1 cellular context compared by ENCODE assay signal in the genomic region with DNA sequence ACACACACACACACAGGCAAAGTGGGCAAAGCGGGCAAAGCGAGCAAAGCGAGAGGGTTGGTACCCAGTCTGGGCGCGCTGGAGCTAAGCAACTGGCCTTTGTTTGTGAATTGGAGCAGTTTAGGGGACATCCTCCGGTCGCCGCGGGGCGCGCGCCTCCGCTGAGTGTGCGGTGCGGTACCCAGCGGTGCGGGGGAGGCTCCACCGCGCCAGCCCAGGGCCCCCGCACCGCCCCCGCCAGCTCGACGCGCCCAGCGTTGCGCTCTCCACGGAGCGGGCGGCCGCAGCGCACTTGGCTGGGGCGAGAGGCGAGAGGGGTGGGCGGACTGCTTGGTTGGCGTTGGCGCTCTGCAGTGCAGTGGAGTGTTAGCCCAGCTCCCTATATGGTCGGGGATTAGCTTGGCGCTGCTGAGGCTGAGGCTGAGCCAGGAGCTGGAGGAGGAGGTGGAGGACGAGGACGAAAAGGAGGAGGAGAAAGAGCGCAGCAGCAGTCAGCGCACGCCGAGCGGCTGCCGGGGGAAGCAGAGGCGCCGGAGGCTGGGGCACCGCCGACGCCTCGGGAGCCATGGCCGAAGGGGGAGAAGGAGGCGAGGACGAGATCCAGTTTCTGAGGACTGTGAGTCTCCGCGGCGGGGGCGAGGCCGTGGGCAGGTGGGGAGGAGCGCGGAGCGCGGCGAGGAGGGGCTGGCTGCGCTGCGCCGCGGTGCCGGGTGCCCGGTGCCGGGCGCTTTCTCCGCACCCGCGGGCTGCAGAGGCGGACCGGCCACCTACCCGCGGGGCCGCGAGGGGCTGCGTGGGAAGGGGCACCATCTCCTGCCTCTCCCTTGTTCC.
TF ChIP-seq lines count a peak whose summit lies in the region.

TSS of gene RYR3 (plus strand) at position 487 of the 831 bp plus-strand sequence. CDS start at position 566, 79 bp downstream.

TF ChIP-seq in neural cell, 6 proteins besides CTCF, POLR2A, EP300 and RAD21 (continued from another document):
- TF ChIP-seq REST (IDR thresholded peaks at IDR 0.05; ENCODE audit: borderline replicate concordance) (peak; percentile 61), SMC3 (conservative IDR thresholded peaks at IDR 0.05; ENCODE audit: poor library complexity) (peak; percentile 59), EZH2 (IDR thresholded peaks at IDR 0.05; ENCODE audit: borderline replicate concordance, insufficient read depth, low read length, poor library complexity, severe bottlenecking) (no peak), POLR2AphosphoS5 (IDR thresholded peaks at IDR 0.05) (peak; percentile 73), TAF1 (IDR thresholded peaks at IDR 0.05; ENCODE audit: low read depth) (peak; percentile 62)
